ENCODE assay signal across 11 cellular contexts in genomic region chr1:39387452-39387851, GRCh38.
DNase-seq lines count a peak whose midpoint lies in the region; ATAC-seq and TF ChIP-seq lines count a peak whose summit lies in the region.
"Had no signal": no experiment of that assay in that cellular context is flagged by ENCODE, and none has a peak within 500 bp of the region (broad histone marks: within the 10 kb centered on the region; RNA-seq: fewer than 3 reads in every experiment).

No MANE protein-coding gene starts in this region.

- peaks cover 36 to 81% (median 47%) of the 10 kb centered on the region in 4 donors for H3K36me3 ChIP-seq in esophagus muscularis mucosa
- H3K36me3 ChIP-seq in sigmoid colon: peaks cover 15 to 79% (median 39%) of the 10 kb centered on the region in 4 donors

- TF ChIP-seq CTCF in esophagus muscularis mucosa (IDR thresholded peaks at IDR 0.05) (no peak), sigmoid colon (IDR thresholded peaks at IDR 0.05) (no peak)

- no peaks in the 10 kb centered on the region for H3K27me3 ChIP-seq in esophagus muscularis mucosa
- H3K27me3 ChIP-seq in sigmoid colon: no peaks in the 10 kb centered on the region
- H3K27me3 ChIP-seq: BLaER1, upper lobe of right lung had no signal

- DNase-seq in NCI-H2196 (lab: John Stamatoyannopoulos, UW; ENCODE audit: unreplicated experiment) (peak; percentile 23), NCI-H2196 treated with DMSO at 0.1 percent for 48 hours (lab: John Stamatoyannopoulos, UW; ENCODE audit: unreplicated experiment) (no peak), RKO (ENCODE audit: low spot score) (peak; percentile 68), esophagus muscularis mucosa (ENCODE audit: extremely low spot score) (no peak), sigmoid colon (no peak), midbrain (lab: John Stamatoyannopoulos, UW) (no peak)
- no peak for DNase-seq in stimulated activated CD4-positive, alpha-beta T cell treated with anti-CD3 and anti-CD28 coated beads, Interleukin-12 subunit alpha, Interleukin-12 subunit beta, amount 100 ng/mL, for 4 hours
- DNase-seq: activated effector memory CD4-positive, alpha-beta T cell treated with anti-CD3 and anti-CD28 coated beads, Interleukin-2, amount 50 U/mL, for 16 hours; upper lobe of right lung had no signal

- intact Hi-C loops in esophagus muscularis mucosa (cut with DNase I) (no loop called here), sigmoid colon (cut with DNase I) (no loop called here)

- no peak for TF ChIP-seq POLR2A in esophagus muscularis mucosa (IDR thresholded peaks at IDR 0.05; ENCODE audit: low read depth)
- TF ChIP-seq POLR2A in sigmoid colon (IDR thresholded peaks at IDR 0.05): no peak

- H3K4me3 ChIP-seq in esophagus muscularis mucosa: no peak overlapping the region
- H3K4me3 ChIP-seq in sigmoid colon: no peak overlapping the region
- H3K4me3 ChIP-seq: BLaER1, upper lobe of right lung had no signal

- no peak for ATAC-seq in activated CD4-positive, CD25-positive, alpha-beta regulatory T cell treated with anti-CD3 and anti-CD28 coated beads, Interleukin-2, amount 50 U/mL, for 24 hours
- ATAC-seq: upper lobe of right lung had no signal

- H3K27ac ChIP-seq in esophagus muscularis mucosa (replicated peaks in 1 of 4) (peak overlapping the region; percentile 76 to 85 (median 81)), sigmoid colon (peak overlapping the region; percentile 19 to 84 (median 80))
- H3K27ac ChIP-seq: BLaER1, upper lobe of right lung had no signal

- 89% methylated on average over 4 of the region's 4 CpGs for WGBS in esophagus muscularis mucosa
- WGBS in sigmoid colon, 2 donors: 86 to 92% methylated on average over 4 of the region's 4 CpGs

- no peaks in the 10 kb centered on the region for H3K9me3 ChIP-seq in esophagus muscularis mucosa
- no peaks in the 10 kb centered on the region for H3K9me3 ChIP-seq in sigmoid colon
- H3K9me3 ChIP-seq: BLaER1, upper lobe of right lung had no signal

- H3K4me1 ChIP-seq in esophagus muscularis mucosa (peaks cover 32 to 87% (median 79%) of the 10 kb centered on the region in 4 donors), sigmoid colon (peaks cover 0 to 73% (median 42%) of the 10 kb centered on the region in 4 donors)

- no peak for TF ChIP-seq EP300 in esophagus muscularis mucosa (IDR thresholded peaks at IDR 0.05)
- no peak for TF ChIP-seq EP300 in sigmoid colon (IDR thresholded peaks at IDR 0.05)

Comparison
In these comparisons a context has a peak if more than half of its experiments do, and no peak if none do; other contexts are left out.
1. DNase-seq: peak in NCI-H2196 (single experiment) and RKO (single experiment); none in NCI-H2196 treated with DMSO at 0.1 percent for 48 hours (single experiment), esophagus muscularis mucosa (single experiment), sigmoid colon (single experiment), midbrain (single experiment) and stimulated activated CD4-positive, alpha-beta T cell treated with anti-CD3 and anti-CD28 coated beads, Interleukin-12 subunit alpha, Interleukin-12 subunit beta, amount 100 ng/mL, for 4 hours (single experiment).